ENCODE assay signal across 20 cellular contexts in the genomic region with DNA sequence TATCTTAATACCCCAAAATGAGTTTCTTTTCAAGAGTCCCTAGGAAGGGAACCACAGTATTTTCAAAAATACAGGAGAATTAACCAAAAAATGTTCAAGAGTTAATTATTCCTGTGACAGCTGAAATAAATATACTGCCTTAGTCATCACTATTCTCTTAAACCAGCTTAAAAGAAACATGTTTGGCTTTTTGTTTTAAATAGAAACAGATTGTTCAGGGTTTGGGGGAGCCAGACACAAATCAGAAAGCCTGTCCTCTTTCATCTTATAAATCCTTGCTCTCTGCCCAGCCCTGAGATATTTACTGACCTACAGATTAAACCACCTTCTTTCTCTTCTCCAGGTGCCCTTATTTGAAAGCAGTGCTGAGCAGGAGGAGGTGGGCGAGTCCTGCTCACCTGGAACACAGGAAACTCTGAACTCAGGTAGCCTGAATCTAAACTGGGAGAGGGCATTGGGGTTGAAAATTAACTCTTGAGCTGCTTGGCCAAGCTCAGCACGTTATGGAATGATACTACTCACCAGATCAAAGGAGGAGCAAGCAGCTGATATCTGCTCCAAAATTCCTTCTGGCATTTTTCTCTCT.
"Had no signal": no experiment of that assay in that cellular context is flagged by ENCODE, and none has a peak within 500 bp of the region (broad histone marks: within the 10 kb centered on the region; RNA-seq: fewer than 3 reads in every experiment).

No MANE protein-coding gene starts in this region.

- DNase-seq: activated CD4-positive, alpha-beta T cell treated with anti-CD3 and anti-CD28 coated beads for 1 hour; activated CD4-positive, alpha-beta T cell treated with anti-CD3 and anti-CD28 coated beads, Interleukin-2, amount 50 U/mL, for 48 hours; activated CD8-positive, alpha-beta memory T cell treated with anti-CD3 and anti-CD28 coated beads, Interleukin-2, amount 10 ng/mL, durations not matched to agents 7 days and 5 days; activated effector memory CD4-positive, alpha-beta T cell treated with anti-CD3 and anti-CD28 coated beads, Interleukin-2, amount 50 U/mL, for 16 hours; activated naive CD8-positive, alpha-beta T cell treated with anti-CD3 and anti-CD28 coated beads for 36 hours; activated T-cell treated with anti-CD3 and anti-CD28 coated beads, Interleukin-2, amount 50 U/mL, for 4 hours; anterior cingulate cortex; cerebellar nuclear complex; gastrocnemius medialis; kidney glomerular epithelial cell; nucleus accumbens; right cardiac atrium; SW 1271; T-helper 9 cell; transverse colon had no signal

- H3K27ac ChIP-seq: esophagus muscularis mucosa, gastrocnemius medialis, transverse colon had no signal

- H3K9me3 ChIP-seq: esophagus muscularis mucosa, gastrocnemius medialis, transverse colon had no signal

- H3K36me3 ChIP-seq: esophagus muscularis mucosa, gastrocnemius medialis, transverse colon had no signal

- H3K27me3 ChIP-seq: esophagus muscularis mucosa, gastrocnemius medialis, transverse colon had no signal

- ATAC-seq: activated CD8-positive, alpha-beta memory T cell treated with anti-CD3 and anti-CD28 coated beads, Interleukin-2, amount 10 ng/mL, durations not matched to agents 7 days and 5 days; activated T-cell treated with anti-CD3 and anti-CD28 coated beads, Interleukin-2, amount 50 U/mL, for 4 hours; gastrocnemius medialis; natural killer cell treated with Interleukin-12 subunit alpha and Interleukin-12 subunit beta and Interleukin-15 and Interleukin-18, amount 100 ng/mL, for 72 hours; right cardiac atrium; stimulated activated effector memory CD8-positive, alpha-beta T cell treated with anti-CD3 and anti-CD28 coated beads, Interleukin-12 subunit alpha, Interleukin-12 subunit beta, amount 100 ng/mL, for 72 hours had no signal

- H3K4me1 ChIP-seq: esophagus muscularis mucosa, gastrocnemius medialis had no signal

- H3K4me2 ChIP-seq: smooth muscle cell had no signal

- H3K4me3 ChIP-seq: esophagus muscularis mucosa, gastrocnemius medialis, lung, smooth muscle cell, transverse colon had no signal
